Comparison of ENCODE assay signal across 21 cellular contexts in genomic region chr2:236682651-236683422, GRCh38.
DNase-seq lines count a peak whose midpoint lies in the region; ATAC-seq, FAIRE-seq and TF ChIP-seq lines count a peak whose summit lies in the region.
"Had no signal": no experiment of that assay in that cellular context is flagged by ENCODE, and none has a peak within 500 bp of the region (broad histone marks: within the 10 kb centered on the region; RNA-seq: fewer than 3 reads in every experiment).

No MANE protein-coding gene starts in this region.

- no peaks in the 10 kb centered on the region for H3K9me1 ChIP-seq in IMR-90 (ENCODE audit: insufficient read depth, low read length)

- no peak overlapping the region for H2BK5ac ChIP-seq in IMR-90 (ENCODE audit: low read depth, low read length, poor library complexity, severe bottlenecking)

- H2BK15ac ChIP-seq in IMR-90 (ENCODE audit: low read depth, low read length) = no peak overlapping the region

- no peak overlapping the region for H2BK20ac ChIP-seq in IMR-90 (ENCODE audit: low read depth, low read length)

- H3K9me3 ChIP-seq in A549 = no peaks in the 10 kb centered on the region
- H3K9me3 ChIP-seq in IMR-90 (ENCODE audit: control insufficient read depth, insufficient read depth, low read length) = no peaks in the 10 kb centered on the region; the same call in 1 of the 2 replicates
- H3K9me3 ChIP-seq in pancreas = no peaks in the 10 kb centered on the region
- H3K9me3 ChIP-seq: esophagus squamous epithelium, prostate gland had no signal

- no peak overlapping the region for H3K4me2 ChIP-seq in A549
- H3K4me2 ChIP-seq in IMR-90 (ENCODE audit: low read depth, low read length) = no peak overlapping the region
- H3K4me2 ChIP-seq: smooth muscle cell had no signal

- in situ Hi-C loops in IMR-90 (cut with MboI; ENCODE audit: low sequenced_read_pairs) = no loop called here

- BruUV-seq in IMR-90 (replicated peaks; lab: Mats Ljungman, UMichigan) = no TSS peak

- H3K79me1 ChIP-seq in IMR-90 (ENCODE audit: low read depth in 1 of 2, low read length in 2 of 2) = no peaks in the 10 kb centered on the region

- no peak overlapping the region for H4K8ac ChIP-seq in IMR-90 (ENCODE audit: low read depth in 2 of 2, low read length in 2 of 2)

- no peak overlapping the region for H2AK9ac ChIP-seq in IMR-90 (replicated peaks; ENCODE audit: low read depth, low read length, poor library complexity)

- H4K5ac ChIP-seq in IMR-90 (ENCODE audit: low read depth, low read length) = no peak overlapping the region; the same call in 1 of the 2 replicates

- no peak overlapping the region for H3K14ac ChIP-seq in IMR-90 (replicated peaks; ENCODE audit: low read depth, low read length)

- H3K4ac ChIP-seq in IMR-90 (ENCODE audit: low read depth, low read length) = no peak overlapping the region

- no peak for TF ChIP-seq CTCF in A549 (IDR thresholded peaks at IDR 0.05)
- TF ChIP-seq CTCF in IMR-90 (conservative IDR thresholded peaks at IDR 0.05; ENCODE audit: low read depth, low read length) = no peak
- TF ChIP-seq CTCF in pancreas (IDR thresholded peaks at IDR 0.05) = no peak

- H3K23ac ChIP-seq in IMR-90 (ENCODE audit: low read depth, low read length) = no peak overlapping the region

- no peak for TF ChIP-seq EP300 in A549 (IDR thresholded peaks at IDR 0.05)

- H4K20me1 ChIP-seq in IMR-90 (ENCODE audit: insufficient read depth, low read length) = no peaks in the 10 kb centered on the region

- POLR2A ChIA-PET in A549 (lab: Yijun Ruan, JAX) (no interaction called here), IMR-90 (lab: Charles Lee; ENCODE audit: unreplicated experiment) (no interaction called here)

- peak overlapping the region in 1 of 2 experiments; percentile 67; a peak in 3 of 6 replicates for H3K27ac ChIP-seq in A549
- no peak overlapping the region for H3K27ac ChIP-seq in IMR-90 (ENCODE audit: insufficient read depth, low read length)
- no peak overlapping the region for H3K27ac ChIP-seq in pancreas
- H3K27ac ChIP-seq: cardiac muscle cell, esophagus squamous epithelium, prostate gland had no signal

- H3K18ac ChIP-seq in IMR-90 (ENCODE audit: low read depth, low read length) = no peak overlapping the region; the same call in 1 of the 2 replicates

- dilution Hi-C loops in IMR-90 (cut with HindIII; ENCODE audit: low sequenced_read_pairs, unreplicated experiment) = no loop called here

- intact Hi-C loops in IMR-90 (cut with micrococcal nuclease) (no loop called here), pancreas (cut with DNase I) (no loop called here), left colon (cut with DNase I, micrococcal nuclease) (no loop called here)

- H3K4me1 ChIP-seq in A549 (peaks cover 5% of the 10 kb centered on the region; the same call in 1 of the 3 replicates), IMR-90 (ENCODE audit: control insufficient read depth, insufficient read depth, low read length) (peaks cover 4% of the 10 kb centered on the region; the same call in 1 of the 2 replicates), pancreas (no peaks in the 10 kb centered on the region)

- DNase-seq in A549 (ENCODE audit: low read depth in 1 of 2, low spot score in 1 of 2) = no peak
- no peak for DNase-seq in IMR-90
- DNase-seq in pancreas = peak in 4 of 6 donors; percentile 26 to 56 (median 38)
- no peak for DNase-seq in left colon
- DNase-seq in stimulated activated naive CD4-positive, alpha-beta T cell (lab: John Stamatoyannopoulos, UW) = no peak
- DNase-seq: activated CD4-positive, alpha-beta memory T cell treated with anti-CD3 and anti-CD28 coated beads for 36 hours; activated naive CD8-positive, alpha-beta T cell treated with anti-CD3 and anti-CD28 coated beads, Interleukin-2, amount 10 ng/mL, durations not matched to agents 7 days and 5 days; CD4-positive, CD25-positive, alpha-beta regulatory T cell; esophagus squamous epithelium; naive thymus-derived CD4-positive, alpha-beta T cell; NCI-H1930; stimulated activated CD4-positive, alpha-beta T cell treated with anti-CD3 and anti-CD28 coated beads, Interleukin-4, amount 100 ng/mL, for 24 hours; T-helper 1 cell had no signal

- TF ChIP-seq POLR2A in A549 (IDR thresholded peaks at IDR 0.05; ENCODE audit: low read length) = no peak
- no peak for TF ChIP-seq POLR2A in IMR-90 (IDR thresholded peaks at IDR 0.05; ENCODE audit: low read depth, low read length)

- H3K9ac ChIP-seq in IMR-90 (ENCODE audit: low read depth, low read length) = no peak overlapping the region

- 67% methylated on average over 12 of the region's 12 CpGs for WGBS in A549 (ENCODE audit: missing lambda C conversion rate)
- WGBS in IMR-90 (ENCODE audit: extremely low coverage in 2 of 2, insufficient read length in 1 of 2), 2 experiments = 50% methylated on average over 2 of the region's 12 CpGs; no CpG with 5 or more reads in 1 of the 2 experiments
- WGBS in pancreas, 2 donors = 44 to 47% methylated on average over 12 of the region's 12 CpGs

- H2BK120ac ChIP-seq in IMR-90 (ENCODE audit: low read depth, low read length) = 0 out of 2 replicates have a peak overlapping the region, but pooled peaks have one; percentile 13

- no peak overlapping the region for H2AFZ ChIP-seq in IMR-90 (replicated peaks; ENCODE audit: low read length, poor library complexity)

- no peak for ATAC-seq in A549
- ATAC-seq in IMR-90 (ENCODE audit: low read depth) = no peak
- ATAC-seq in esophagus mucosa = peak; percentile 37
- peak; percentile 38 to 69 (median 56) for ATAC-seq in pancreas
- ATAC-seq in left colon = no peak
- no peak for ATAC-seq in HG02973 (IDR thresholded peaks at IDR 0.05; ENCODE audit: unreplicated experiment)
- ATAC-seq in HG03196 (IDR thresholded peaks at IDR 0.05; ENCODE audit: unreplicated experiment) = no peak
- ATAC-seq: naive thymus-derived CD4-positive, alpha-beta T cell; WTC11 had no signal

- H3K27me3 ChIP-seq in IMR-90 (ENCODE audit: control insufficient read depth, insufficient read depth, low read length) (peaks cover 17% of the 10 kb centered on the region), pancreas (no peaks in the 10 kb centered on the region)
- H3K27me3 ChIP-seq: cardiac muscle cell, esophagus squamous epithelium had no signal

- H3K4me3 ChIP-seq in A549 (no peak overlapping the region), IMR-90 (ENCODE audit: insufficient read depth, low read depth, low read length) (no peak overlapping the region), pancreas (no peak overlapping the region)
- H3K4me3 ChIP-seq: cardiac muscle cell, esophagus squamous epithelium, lung, prostate gland, smooth muscle cell had no signal

- FAIRE-seq in A549 (lab: Jason Lieb, UNC) = no peak
- FAIRE-seq in pancreas (lab: Jason Lieb, UNC) = no peak

- no peak for TF ChIP-seq RAD21 in A549 (conservative IDR thresholded peaks at IDR 0.05 in 1 of 2, IDR thresholded peaks at IDR 0.05 in 1 of 2)
- TF ChIP-seq RAD21 in IMR-90 (IDR thresholded peaks at IDR 0.05; ENCODE audit: low read length) = no peak

- H4K91ac ChIP-seq in IMR-90 (ENCODE audit: insufficient read depth, low read depth, low read length) = no peak overlapping the region

- no peak overlapping the region for H3K56ac ChIP-seq in IMR-90 (ENCODE audit: extremely low read depth, insufficient read depth, low read length)

- H3K36me3 ChIP-seq in IMR-90 (ENCODE audit: control insufficient read depth, insufficient read depth, low read length) (no peaks in the 10 kb centered on the region), pancreas (no peaks in the 10 kb centered on the region)
- H3K36me3 ChIP-seq: cardiac muscle cell, esophagus squamous epithelium, prostate gland had no signal

- CTCF ChIA-PET in A549 (lab: Yijun Ruan, JAX) = interaction anchor here (0.6 to 0.7 kb wide), 2 partner anchors 68 to 339 kb away, joined by 3 read pairs; no protein-coding TSS in a partner anchor
- CTCF ChIA-PET in IMR-90 (lab: Yijun Ruan, JAX) = no interaction called here

- no peak overlapping the region for H2AK5ac ChIP-seq in IMR-90 (ENCODE audit: low read depth, low read length)

TF ChIP-seq in A549, 52 proteins besides CTCF, POLR2A, EP300 and RAD21:
- TF ChIP-seq MAFK (IDR thresholded peaks at IDR 0.05; ENCODE audit: partially characterized antibody) (peak; percentile 77), FOSB (CRISPR knock-in tag; IDR thresholded peaks at IDR 0.05) (no peak), NFE2L2 (conservative IDR thresholded peaks at IDR 0.05; ENCODE audit: low read length) (peak; percentile 32; the same call in 1 of the 2 replicates)
TF ChIP-seq in A549: peak in this region for 2.

TF ChIP-seq in IMR-90, 13 proteins besides CTCF, POLR2A, EP300 and RAD21:
- TF ChIP-seq MAFK (IDR thresholded peaks at IDR 0.05; ENCODE audit: low read depth, low read length) = no peak
- TF ChIP-seq NFE2L2 (IDR thresholded peaks at IDR 0.05; ENCODE audit: low read depth, low read length) = peak; percentile 38; the same call in 1 of the 2 replicates
- no peak for TF ChIP-seq MAZ (IDR thresholded peaks at IDR 0.05; ENCODE audit: borderline replicate concordance, low read depth, low read length)

Comparison
In these comparisons a context has a peak if more than half of its experiments do, and no peak if none do; other contexts are left out.
1. ATAC-seq: peak in esophagus mucosa (single experiment) and pancreas (4 of 4); none in A549 (0 of 2), IMR-90 (single experiment), left colon (single experiment), HG02973 (single experiment) and HG03196 (single experiment).
2. DNase-seq: peak in pancreas (4 of 6); none in A549 (0 of 2), IMR-90 (single experiment), left colon (0 of 2) and stimulated activated naive CD4-positive, alpha-beta T cell (0 of 6).